In the genomic region with DNA sequence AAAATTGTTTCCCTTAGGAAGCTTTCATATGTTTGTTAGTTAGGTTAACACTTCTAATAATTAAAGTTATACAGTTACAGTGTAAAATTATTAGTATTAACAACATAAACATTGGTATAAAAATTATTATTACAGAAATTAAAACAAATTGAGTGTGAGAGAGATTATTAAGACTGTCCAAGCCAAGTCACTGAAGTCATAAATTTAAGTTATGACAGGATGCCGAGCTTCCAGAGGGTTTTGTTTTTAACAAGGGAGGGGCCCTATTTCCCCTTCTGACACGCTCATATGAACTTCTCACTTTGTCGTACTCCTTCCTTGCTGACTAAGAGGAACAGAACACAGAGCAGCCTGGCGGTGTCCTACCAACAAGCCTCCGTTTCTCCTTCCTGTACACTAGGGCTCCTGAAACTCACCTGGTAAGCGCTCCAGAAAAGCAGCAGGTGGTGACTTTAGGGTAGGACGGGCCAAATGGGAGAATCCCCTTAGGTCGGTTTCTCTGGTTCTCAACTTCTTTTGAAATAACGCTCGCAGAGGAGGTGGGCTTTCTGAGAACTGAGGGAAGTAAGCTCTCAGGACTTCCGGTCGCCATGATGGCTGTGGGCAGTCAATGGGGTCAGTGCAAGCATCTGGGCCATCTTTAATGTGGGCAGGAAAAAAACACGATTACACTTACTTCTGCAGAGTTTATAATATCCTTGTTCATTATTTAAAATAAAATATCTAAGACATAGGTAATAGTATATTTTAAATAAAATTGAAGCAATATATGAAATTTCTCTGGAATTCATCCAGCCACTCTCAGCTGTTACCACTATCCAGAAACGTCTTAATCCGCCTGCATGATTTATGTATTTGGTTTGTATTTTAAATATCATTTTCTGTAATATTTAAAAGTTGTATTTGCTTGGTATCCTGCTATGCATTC, we compare ENCODE assay signal across 8 cellular contexts. TPM values are rescaled to one million over a fixed set of nuclear protein-coding genes. Genes with fewer than 3 reads are reported as not detected.
A peak's percentile ranks its signal among the peaks of the same experiment; 100 is the strongest.
DNase-seq lines count a peak whose midpoint lies in the region; ATAC-seq and TF ChIP-seq lines count a peak whose summit lies in the region.

A gene with protein sequence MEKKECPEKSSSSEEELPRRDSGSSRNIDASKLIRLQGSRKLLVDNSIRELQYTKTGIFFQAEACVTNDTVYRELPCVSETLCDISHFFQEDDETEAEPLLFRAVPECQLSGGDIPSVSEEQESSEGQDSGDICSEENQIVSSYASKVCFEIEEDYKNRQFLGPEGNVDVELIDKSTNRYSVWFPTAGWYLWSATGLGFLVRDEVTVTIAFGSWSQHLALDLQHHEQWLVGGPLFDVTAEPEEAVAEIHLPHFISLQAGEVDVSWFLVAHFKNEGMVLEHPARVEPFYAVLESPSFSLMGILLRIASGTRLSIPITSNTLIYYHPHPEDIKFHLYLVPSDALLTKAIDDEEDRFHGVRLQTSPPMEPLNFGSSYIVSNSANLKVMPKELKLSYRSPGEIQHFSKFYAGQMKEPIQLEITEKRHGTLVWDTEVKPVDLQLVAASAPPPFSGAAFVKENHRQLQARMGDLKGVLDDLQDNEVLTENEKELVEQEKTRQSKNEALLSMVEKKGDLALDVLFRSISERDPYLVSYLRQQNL (minus strand): TSS at position 537 of the 928 bp plus-strand sequence. CDS start 14,892 bp downstream, outside the sequence.

- POLR2A ChIA-PET in AG04449 (lab: Yijun Ruan, JAX), result interaction anchor here (1.3 kb wide), 1 partner anchor 51 kb away, joined by 5 read pairs; no protein-coding TSS in a partner anchor

- H3K4me3 ChIP-seq in AG04449 (ENCODE audit: low read depth, low read length) (peak within 1 kb of the TSS; percentile 84), colonic mucosa (peak within 1 kb of the TSS; percentile 54)

- peaks cover 6% of the 10 kb centered on the region for H3K4me1 ChIP-seq in colonic mucosa

- H3K27me3 ChIP-seq in colonic mucosa, result no peaks in the 10 kb centered on the region

- intact Hi-C loops in colonic mucosa (cut with DNase I), result no loop called here

- H3K36me3 ChIP-seq in colonic mucosa, result no peaks in the 10 kb centered on the region

- TF ChIP-seq CTCF in AG04449 (IDR thresholded peaks at IDR 0.05; ENCODE audit: insufficient read depth, low read length, missing control alignments), result no peak
- no peak for TF ChIP-seq CTCF in colonic mucosa (IDR thresholded peaks at IDR 0.05)

- H3K9ac ChIP-seq in colonic mucosa (ENCODE audit: low read depth in 2 of 2, low read length in 2 of 2), result peak within 1 kb of the TSS; percentile 79 to 90

- DNase-seq in AG04449 (ENCODE audit: low read depth, low spot score) (no peak), NCI-H524 (lab: John Stamatoyannopoulos, UW) (peak; percentile 74 to 92), colonic mucosa (peak; percentile 86), kidney tubule cell (ENCODE audit: low spot score) (peak; percentile 92)
- DNase-seq in activated CD4-positive, alpha-beta T cell treated with anti-CD3 and anti-CD28 coated beads for 4 hours, result peak; percentile 71 to 79
- peak; percentile 49 to 53 for DNase-seq in stimulated activated CD4-positive, alpha-beta T cell treated with anti-CD3 and anti-CD28 coated beads, Interleukin-1b, Interleukin-23, amount 100 ng/mL, for 1 hour (ENCODE audit: low read depth in 2 of 2)

- H3K9me3 ChIP-seq in colonic mucosa, result no peaks in the 10 kb centered on the region

- ATAC-seq in GM18909 (IDR thresholded peaks at IDR 0.05; ENCODE audit: poor library complexity, unreplicated experiment) (peak; percentile 61), HG03378 (IDR thresholded peaks at IDR 0.05; ENCODE audit: unreplicated experiment) (peak; percentile 41)

- peak within 1 kb of the TSS; percentile 97 for H3K27ac ChIP-seq in colonic mucosa

- CTCF ChIA-PET in AG04449 (lab: Yijun Ruan, JAX), result interaction anchor here (0.8 to 2.9 kb wide), 11 partner anchors 9 to 293 kb away, joined by 3 to 15 read pairs (median 4); no protein-coding TSS in a partner anchor

RNA-seq across cellular contexts. Expression of the gene that starts here (rescaled TPM):
- 10 to 100 TPM; 17.9 to 20.3 TPM for total RNA-seq in colonic mucosa
